In genomic region chr2:11140492-11140891, GRCh38 we compare ENCODE assay signal across 27 cellular contexts. TPM values are rescaled to one million over a fixed set of nuclear protein-coding genes. Genes with fewer than 3 reads are reported as not detected.
A peak's percentile ranks its signal among the peaks of the same experiment; 100 is the strongest.
DNase-seq lines count a peak whose midpoint lies in the region; ATAC-seq, FAIRE-seq and TF ChIP-seq lines count a peak whose summit lies in the region.
"Had no signal": no experiment of that assay in that cellular context is flagged by ENCODE, and none has a peak within 500 bp of the region (broad histone marks: within the 10 kb centered on the region; RNA-seq: fewer than 3 reads in every experiment).

No MANE protein-coding gene starts in this region.

- H3K79me2 ChIP-seq in astrocyte (ENCODE audit: insufficient read depth, low read length) = no peaks in the 10 kb centered on the region
- H3K79me2 ChIP-seq: parathyroid adenoma had no signal

- no peaks in the 10 kb centered on the region for H3K9me3 Mint-ChIP-seq in astrocyte (ENCODE audit: unreplicated experiment)
- H3K9me3 Mint-ChIP-seq: nephron progenitor cell; T-helper 1 cell treated with Interleukin-12 subunit alpha and Interleukin-12 subunit beta and Interleukin-4 antibody, amounts not matched to agents 30 μg/mL and 1 μg/mL, for 36 hours had no signal

- peaks cover 5% of the 10 kb centered on the region for H3K27me3 ChIP-seq in astrocyte (ENCODE audit: insufficient read depth, low read length)
- H3K27me3 ChIP-seq in tibial nerve = peaks cover 0 to 10% of the 10 kb centered on the region in 2 donors
- peaks cover 0 to 11% of the 10 kb centered on the region in 2 donors for H3K27me3 ChIP-seq in tibial artery
- H3K27me3 ChIP-seq: ascending aorta, heart left ventricle, right atrium auricular region, upper lobe of right lung had no signal

- no peak overlapping the region for H3K27ac Mint-ChIP-seq in astrocyte (ENCODE audit: unreplicated experiment)
- H3K27ac Mint-ChIP-seq: activated naive CD8-positive, alpha-beta T cell; nephron progenitor cell; T-helper 1 cell treated with Interleukin-12 subunit alpha and Interleukin-12 subunit beta and Interleukin-4 antibody, amounts not matched to agents 30 μg/mL and 1 μg/mL, for 36 hours had no signal

- no peaks in the 10 kb centered on the region for H3K36me3 Mint-ChIP-seq in astrocyte (ENCODE audit: low read depth, unreplicated experiment)

- no peaks in the 10 kb centered on the region for H3K4me1 Mint-ChIP-seq in astrocyte (ENCODE audit: low read depth, unreplicated experiment)

- H3K27ac ChIP-seq in astrocyte (ENCODE audit: low read depth, low read length) (no peak overlapping the region), tibial nerve (no peak overlapping the region), tibial artery (no peak overlapping the region)
- H3K27ac ChIP-seq: ascending aorta, C4-2B, heart left ventricle, parathyroid adenoma, right atrium auricular region, SJCRH30, spleen, upper lobe of right lung had no signal

- 82% methylated on average over 4 of the region's 4 CpGs for WGBS in tibial nerve, 2 donors

- peaks cover 1% of the 10 kb centered on the region for H3K9me3 ChIP-seq in astrocyte (ENCODE audit: insufficient read depth, low read depth, low read length)
- H3K9me3 ChIP-seq in tibial nerve = no peaks in the 10 kb centered on the region
- no peaks in the 10 kb centered on the region for H3K9me3 ChIP-seq in tibial artery
- H3K9me3 ChIP-seq: ascending aorta, right atrium auricular region, SJCRH30, spleen, upper lobe of right lung had no signal

- TF ChIP-seq CTCF in astrocyte (IDR thresholded peaks at IDR 0.05; ENCODE audit: insufficient read depth, low read depth, low read length) = no peak
- TF ChIP-seq CTCF in tibial nerve (IDR thresholded peaks at IDR 0.05) = no peak
- TF ChIP-seq CTCF in tibial artery (IDR thresholded peaks at IDR 0.05) = no peak

- no peaks in the 10 kb centered on the region for H4K20me1 ChIP-seq in astrocyte (ENCODE audit: insufficient read depth, low read length)

- H3K4me1 ChIP-seq in astrocyte (ENCODE audit: insufficient read depth, low read length) (no peaks in the 10 kb centered on the region), tibial nerve (no peaks in the 10 kb centered on the region), tibial artery (no peaks in the 10 kb centered on the region)
- H3K4me1 ChIP-seq: ascending aorta, heart left ventricle, right atrium auricular region, SJCRH30, upper lobe of right lung had no signal

- no peak for TF ChIP-seq EP300 in tibial nerve (IDR thresholded peaks at IDR 0.05)

- intact Hi-C loops in tibial artery (cut with DNase I; ENCODE audit: low total_unique reads) = no loop called here

- TF ChIP-seq POLR2A in tibial nerve (IDR thresholded peaks at IDR 0.05) = no peak

- H3K27me3 Mint-ChIP-seq in astrocyte (ENCODE audit: low read depth, unreplicated experiment) = peaks cover 30% of the 10 kb centered on the region

- no peak for ATAC-seq in HG02642 (IDR thresholded peaks at IDR 0.05; ENCODE audit: poor library complexity, unreplicated experiment)
- ATAC-seq: heart left ventricle, upper lobe of right lung had no signal

- no peak overlapping the region for H2AFZ ChIP-seq in astrocyte (ENCODE audit: low read depth, low read length)
- H2AFZ ChIP-seq: parathyroid adenoma had no signal

- no peak for FAIRE-seq in astrocyte (lab: Jason Lieb, UNC)
- FAIRE-seq: GM12891 had no signal

- H3K4me3 ChIP-seq in astrocyte (ENCODE audit: insufficient read depth, low read depth, low read length) (no peak overlapping the region), tibial nerve (no peak overlapping the region), tibial artery (no peak overlapping the region)
- H3K4me3 ChIP-seq: ascending aorta, heart left ventricle, right atrium auricular region, SJCRH30, spleen, upper lobe of right lung had no signal

- H3K36me3 ChIP-seq in astrocyte (ENCODE audit: insufficient read depth, low read length) = no peaks in the 10 kb centered on the region
- no peaks in the 10 kb centered on the region for H3K36me3 ChIP-seq in tibial nerve
- H3K36me3 ChIP-seq in tibial artery = no peaks in the 10 kb centered on the region
- H3K36me3 ChIP-seq: ascending aorta, heart left ventricle, right atrium auricular region, SJCRH30, spleen, upper lobe of right lung had no signal

- DNase-seq in EH (ENCODE audit: low read depth) (peak; percentile 62), LHCN-M2 (ENCODE audit: low read depth) (peak; percentile 14), astrocyte (ENCODE audit: low read depth) (peak; percentile 62), iris pigment epithelial cell (ENCODE audit: low read depth) (peak; percentile 71), DMS 273 (lab: John Stamatoyannopoulos, UW; ENCODE audit: unreplicated experiment) (no peak), tibial nerve (ENCODE audit: low spot score in 2 of 2) (no peak), tibial artery (no peak)
- DNase-seq: activated CD4-positive, alpha-beta T cell treated with anti-CD3 and anti-CD28 coated beads for 1 hour; activated T-cell treated with anti-CD3 and anti-CD28 coated beads for 4 hours; cerebellar nuclear complex; DND-41; heart left ventricle; MM.1S; NCI-H2029; nephron progenitor cell; SJCRH30; spleen; stimulated activated CD4-positive, alpha-beta T cell treated with anti-CD3 and anti-CD28 coated beads, Interleukin-2, amount 100 ng/mL, for 48 hours; upper lobe of right lung had no signal

- H3K4me3 Mint-ChIP-seq in astrocyte (ENCODE audit: unreplicated experiment) = no peak overlapping the region
- H3K4me3 Mint-ChIP-seq: activated naive CD8-positive, alpha-beta T cell; nephron progenitor cell; T-helper 1 cell treated with Interleukin-12 subunit alpha and Interleukin-12 subunit beta and Interleukin-4 antibody, amounts not matched to agents 30 μg/mL and 1 μg/mL, for 36 hours had no signal

- H3K4me2 ChIP-seq in astrocyte (ENCODE audit: low read length) = no peak overlapping the region

- no peak overlapping the region for H3K9ac ChIP-seq in astrocyte (ENCODE audit: low read length)
- H3K9ac ChIP-seq: parathyroid adenoma had no signal

RNA-seq across cellular contexts. Expression of gene SLC66A3, which starts 14.8 kb away (rescaled TPM):
- total RNA-seq in LHCN-M2 (2014; rRNA removed) (37.8 and 55.9 TPM in 2 replicates), astrocyte (14.3 and 16.0 TPM in 2 replicates), tibial nerve (100 to 1,000 TPM in 3 of 4 donors, 10 to 100 TPM in 1; 49.8 to 120 (median 112) TPM)
- polyA plus RNA-seq in LHCN-M2 (2012) = 19.6 TPM

Comparison
In these comparisons a context has a peak if more than half of its experiments do, and no peak if none do; other contexts are left out.
1. DNase-seq: peak in EH (single experiment), LHCN-M2 (single experiment), astrocyte (single experiment) and iris pigment epithelial cell (single experiment); none in DMS 273 (single experiment), tibial nerve (0 of 2) and tibial artery (0 of 2).